In the genomic region with DNA sequence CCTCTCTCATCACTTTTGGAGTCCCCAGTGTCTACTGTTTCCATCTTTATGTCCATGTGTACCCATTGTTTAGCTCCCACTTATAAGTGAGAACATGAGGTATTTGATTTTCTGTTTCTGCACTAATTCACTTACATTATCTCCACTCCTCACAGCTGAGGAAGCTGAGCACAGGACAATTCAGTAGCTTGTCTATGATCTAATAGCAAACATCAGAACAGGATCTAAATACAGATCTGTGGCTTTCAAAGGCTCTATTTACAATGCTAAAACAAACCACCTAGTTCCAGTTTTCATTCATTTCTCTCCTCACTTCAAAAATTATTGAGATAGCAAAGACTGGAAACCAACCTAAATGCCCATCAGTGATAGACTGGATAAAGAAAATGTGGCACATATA, we compare ENCODE assay signal across 3 cellular contexts.
"Had no signal": no experiment of that assay in that cellular context is flagged by ENCODE, and none has a peak within 500 bp of the region (broad histone marks: within the 10 kb centered on the region; RNA-seq: fewer than 3 reads in every experiment).

No MANE protein-coding gene starts in this region.

- DNase-seq: GDM1, GF-D8 had no signal

- ATAC-seq: GM12878 had no signal

- H3K4me3 ChIP-seq: GM12878 had no signal
